Comparison of ENCODE assay signal across 1 cellular context in the genomic region with DNA sequence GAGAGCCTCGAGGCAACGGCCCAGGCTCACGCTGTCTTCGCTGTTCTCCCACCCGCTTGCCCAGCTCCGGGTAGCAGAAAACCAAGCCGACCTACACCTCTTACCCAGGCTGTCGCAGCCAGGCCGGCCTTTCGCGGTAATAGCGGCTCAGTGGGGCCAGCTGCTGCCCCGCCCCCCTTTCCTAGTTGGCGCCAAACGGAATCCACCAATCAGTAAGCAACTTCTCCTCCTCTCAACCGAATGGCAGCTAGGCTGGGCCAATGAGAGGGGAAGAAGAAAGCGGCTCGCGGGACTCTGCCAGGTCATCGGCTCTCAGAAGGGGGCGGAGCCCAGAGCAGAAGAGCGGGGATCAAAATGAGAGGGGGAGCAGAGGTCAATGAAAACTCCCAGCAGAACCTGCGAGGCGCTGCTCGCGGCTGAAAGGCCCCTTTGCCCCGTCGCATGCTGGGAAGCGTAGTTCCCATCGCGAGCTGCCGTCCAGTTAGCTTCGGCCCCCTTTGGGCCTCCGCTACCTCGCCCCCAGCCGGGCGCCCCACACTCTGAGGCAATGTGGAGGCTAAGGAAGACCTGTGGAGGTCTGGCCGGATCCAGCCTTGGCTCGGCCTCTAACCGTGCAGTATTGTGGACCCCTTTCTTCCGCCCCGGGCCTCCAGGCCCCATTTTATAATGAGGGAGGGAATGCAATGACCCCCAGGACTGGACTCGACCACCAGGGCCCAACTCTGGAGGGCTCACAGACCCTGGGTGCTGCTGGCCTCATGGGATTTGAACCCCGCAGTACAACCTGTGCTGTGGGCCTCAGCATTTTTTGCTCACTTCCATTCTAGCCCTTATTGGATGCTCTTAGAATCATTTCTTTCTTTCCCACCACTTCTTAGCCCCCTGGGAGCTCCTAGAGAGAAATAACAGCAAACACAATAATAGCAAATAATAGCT.
TF ChIP-seq lines count a peak whose summit lies in the region.

A gene (minus strand): TSS at position 152 of the 936 bp plus-strand sequence. CDS start 470 bp downstream, outside the sequence.

TF ChIP-seq in K562, 482 proteins besides CTCF, POLR2A, EP300 and RAD21 (continued from another document and continues in another):
- TF ChIP-seq JUN (IDR thresholded peaks at IDR 0.05; ENCODE audit: borderline replicate concordance, low read depth, low read length): no peak
- TF ChIP-seq JUN (CRISPR knock-in tag; IDR thresholded peaks at IDR 0.05; ENCODE audit: borderline replicate concordance): no peak
- TF ChIP-seq MCM3 (IDR thresholded peaks at IDR 0.05): no peak
- no peak for TF ChIP-seq NR2F6 (CRISPR knock-in tag; IDR thresholded peaks at IDR 0.05)
- peak; percentile 67; the same call in 1 of the 2 replicates for TF ChIP-seq ATF7 (IDR thresholded peaks at IDR 0.05)
- TF ChIP-seq TBP (optimal IDR thresholded peaks at IDR 0.05; ENCODE audit: low read depth, low read length): peak; percentile 76
- TF ChIP-seq CREM (IDR thresholded peaks at IDR 0.05; ENCODE audit: low read depth): peak; percentile 53
- peak; percentile 94 for TF ChIP-seq RBFOX2 (IDR thresholded peaks at IDR 0.05; ENCODE audit: low read depth, low read length)
- TF ChIP-seq, protein P1, sequence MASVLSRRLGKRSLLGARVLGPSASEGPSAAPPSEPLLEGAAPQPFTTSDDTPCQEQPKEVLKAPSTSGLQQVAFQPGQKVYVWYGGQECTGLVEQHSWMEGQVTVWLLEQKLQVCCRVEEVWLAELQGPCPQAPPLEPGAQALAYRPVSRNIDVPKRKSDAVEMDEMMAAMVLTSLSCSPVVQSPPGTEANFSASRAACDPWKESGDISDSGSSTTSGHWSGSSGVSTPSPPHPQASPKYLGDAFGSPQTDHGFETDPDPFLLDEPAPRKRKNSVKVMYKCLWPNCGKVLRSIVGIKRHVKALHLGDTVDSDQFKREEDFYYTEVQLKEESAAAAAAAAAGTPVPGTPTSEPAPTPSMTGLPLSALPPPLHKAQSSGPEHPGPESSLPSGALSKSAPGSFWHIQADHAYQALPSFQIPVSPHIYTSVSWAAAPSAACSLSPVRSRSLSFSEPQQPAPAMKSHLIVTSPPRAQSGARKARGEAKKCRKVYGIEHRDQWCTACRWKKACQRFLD (CRISPR knock-in tag; IDR thresholded peaks at IDR 0.05): peak; percentile 46; the same call in 1 of the 2 replicates
- TF ChIP-seq, protein P2, sequence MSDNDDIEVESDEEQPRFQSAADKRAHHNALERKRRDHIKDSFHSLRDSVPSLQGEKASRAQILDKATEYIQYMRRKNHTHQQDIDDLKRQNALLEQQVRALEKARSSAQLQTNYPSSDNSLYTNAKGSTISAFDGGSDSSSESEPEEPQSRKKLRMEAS (CRISPR knock-in tag; IDR thresholded peaks at IDR 0.05): peak; percentile 52; the same call in 1 of the 2 replicates
- TF ChIP-seq MYBL2 (IDR thresholded peaks at IDR 0.05; ENCODE audit: low read depth): peak; percentile 36; the same call in 1 of the 2 replicates
- no peak for TF ChIP-seq MYBL2 (CRISPR knock-in tag; IDR thresholded peaks at IDR 0.05; ENCODE audit: borderline replicate concordance)
- no peak for TF ChIP-seq TAL1 (IDR thresholded peaks at IDR 0.05)
- TF ChIP-seq, protein P3, sequence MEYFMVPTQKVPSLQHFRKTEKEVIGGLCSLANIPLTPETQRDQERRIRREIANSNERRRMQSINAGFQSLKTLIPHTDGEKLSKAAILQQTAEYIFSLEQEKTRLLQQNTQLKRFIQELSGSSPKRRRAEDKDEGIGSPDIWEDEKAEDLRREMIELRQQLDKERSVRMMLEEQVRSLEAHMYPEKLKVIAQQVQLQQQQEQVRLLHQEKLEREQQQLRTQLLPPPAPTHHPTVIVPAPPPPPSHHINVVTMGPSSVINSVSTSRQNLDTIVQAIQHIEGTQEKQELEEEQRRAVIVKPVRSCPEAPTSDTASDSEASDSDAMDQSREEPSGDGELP (CRISPR knock-in tag; IDR thresholded peaks at IDR 0.05; ENCODE audit: borderline replicate concordance): peak; percentile 99
- peak; percentile 91 for TF ChIP-seq POLR2G (IDR thresholded peaks at IDR 0.05; ENCODE audit: low read depth, low read length)
- TF ChIP-seq, protein P4, sequence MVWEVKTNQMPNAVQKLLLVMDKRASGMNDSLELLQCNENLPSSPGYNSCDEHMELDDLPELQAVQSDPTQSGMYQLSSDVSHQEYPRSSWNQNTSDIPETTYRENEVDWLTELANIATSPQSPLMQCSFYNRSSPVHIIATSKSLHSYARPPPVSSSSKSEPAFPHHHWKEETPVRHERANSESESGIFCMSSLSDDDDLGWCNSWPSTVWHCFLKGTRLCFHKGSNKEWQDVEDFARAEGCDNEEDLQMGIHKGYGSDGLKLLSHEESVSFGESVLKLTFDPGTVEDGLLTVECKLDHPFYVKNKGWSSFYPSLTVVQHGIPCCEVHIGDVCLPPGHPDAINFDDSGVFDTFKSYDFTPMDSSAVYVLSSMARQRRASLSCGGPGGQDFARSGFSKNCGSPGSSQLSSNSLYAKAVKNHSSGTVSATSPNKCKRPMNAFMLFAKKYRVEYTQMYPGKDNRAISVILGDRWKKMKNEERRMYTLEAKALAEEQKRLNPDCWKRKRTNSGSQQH (CRISPR knock-in tag; IDR thresholded peaks at IDR 0.05): peak; percentile 38; the same call in 1 of the 2 replicates
- TF ChIP-seq KDM2B (CRISPR knock-in tag; IDR thresholded peaks at IDR 0.05): no peak
- TF ChIP-seq, protein P5, sequence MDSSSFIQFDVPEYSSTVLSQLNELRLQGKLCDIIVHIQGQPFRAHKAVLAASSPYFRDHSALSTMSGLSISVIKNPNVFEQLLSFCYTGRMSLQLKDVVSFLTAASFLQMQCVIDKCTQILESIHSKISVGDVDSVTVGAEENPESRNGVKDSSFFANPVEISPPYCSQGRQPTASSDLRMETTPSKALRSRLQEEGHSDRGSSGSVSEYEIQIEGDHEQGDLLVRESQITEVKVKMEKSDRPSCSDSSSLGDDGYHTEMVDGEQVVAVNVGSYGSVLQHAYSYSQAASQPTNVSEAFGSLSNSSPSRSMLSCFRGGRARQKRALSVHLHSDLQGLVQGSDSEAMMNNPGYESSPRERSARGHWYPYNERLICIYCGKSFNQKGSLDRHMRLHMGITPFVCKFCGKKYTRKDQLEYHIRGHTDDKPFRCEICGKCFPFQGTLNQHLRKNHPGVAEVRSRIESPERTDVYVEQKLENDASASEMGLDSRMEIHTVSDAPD (CRISPR knock-in tag; IDR thresholded peaks at IDR 0.05): no peak
- TF ChIP-seq TAF1 (IDR thresholded peaks at IDR 0.05; ENCODE audit: control insufficient read depth, extremely low read depth, insufficient read depth, low read length, severe bottlenecking): peak; percentile 73
- TF ChIP-seq NFYB (IDR thresholded peaks at IDR 0.05; ENCODE audit: extremely low read depth, insufficient read length): peak; percentile 42
- no peak for TF ChIP-seq ZNF12 (CRISPR knock-in tag; IDR thresholded peaks at IDR 0.05)
- no peak for TF ChIP-seq IFI16 (CRISPR knock-in tag; IDR thresholded peaks at IDR 0.05)
- peak; percentile 86 for TF ChIP-seq ZFX (CRISPR knock-in tag; IDR thresholded peaks at IDR 0.05)
- no peak for TF ChIP-seq DDX20 (tag; IDR thresholded peaks at IDR 0.05; ENCODE audit: low read depth)
- TF ChIP-seq, protein P6, sequence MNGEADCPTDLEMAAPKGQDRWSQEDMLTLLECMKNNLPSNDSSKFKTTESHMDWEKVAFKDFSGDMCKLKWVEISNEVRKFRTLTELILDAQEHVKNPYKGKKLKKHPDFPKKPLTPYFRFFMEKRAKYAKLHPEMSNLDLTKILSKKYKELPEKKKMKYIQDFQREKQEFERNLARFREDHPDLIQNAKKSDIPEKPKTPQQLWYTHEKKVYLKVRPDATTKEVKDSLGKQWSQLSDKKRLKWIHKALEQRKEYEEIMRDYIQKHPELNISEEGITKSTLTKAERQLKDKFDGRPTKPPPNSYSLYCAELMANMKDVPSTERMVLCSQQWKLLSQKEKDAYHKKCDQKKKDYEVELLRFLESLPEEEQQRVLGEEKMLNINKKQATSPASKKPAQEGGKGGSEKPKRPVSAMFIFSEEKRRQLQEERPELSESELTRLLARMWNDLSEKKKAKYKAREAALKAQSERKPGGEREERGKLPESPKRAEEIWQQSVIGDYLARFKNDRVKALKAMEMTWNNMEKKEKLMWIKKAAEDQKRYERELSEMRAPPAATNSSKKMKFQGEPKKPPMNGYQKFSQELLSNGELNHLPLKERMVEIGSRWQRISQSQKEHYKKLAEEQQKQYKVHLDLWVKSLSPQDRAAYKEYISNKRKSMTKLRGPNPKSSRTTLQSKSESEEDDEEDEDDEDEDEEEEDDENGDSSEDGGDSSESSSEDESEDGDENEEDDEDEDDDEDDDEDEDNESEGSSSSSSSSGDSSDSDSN (IDR thresholded peaks at IDR 0.05; ENCODE audit: borderline replicate concordance in 1 of 2, low read depth in 2 of 2, low read length in 2 of 2): peak in 1 of 2 experiments; percentile 61; a peak in 1 of 4 replicates
- TF ChIP-seq CHD2 (IDR thresholded peaks at IDR 0.05; ENCODE audit: low read depth, low read length): peak; percentile 55
- no peak for TF ChIP-seq HNRNPH1 (optimal IDR thresholded peaks at IDR 0.05; ENCODE audit: low read depth, low read length)
- peak; percentile 88 for TF ChIP-seq MBD2 (IDR thresholded peaks at IDR 0.05; ENCODE audit: borderline replicate concordance, low read depth)
- peak; percentile 69; the same call in 1 of the 2 replicates for TF ChIP-seq PHF8 (IDR thresholded peaks at IDR 0.05; ENCODE audit: borderline replicate concordance, low read length)
- peak; percentile 62 to 75 for TF ChIP-seq SIX5 (IDR thresholded peaks at IDR 0.05; ENCODE audit: borderline replicate concordance in 1 of 2, insufficient read depth in 1 of 2, low read depth in 1 of 2, low read length in 2 of 2)
- TF ChIP-seq SIN3A (IDR thresholded peaks at IDR 0.05; ENCODE audit: borderline replicate concordance in 2 of 2, control insufficient read depth in 1 of 2, low read depth in 2 of 2, low read length in 2 of 2): peak; percentile 97 to 99
- no peak for TF ChIP-seq FIP1L1 (IDR thresholded peaks at IDR 0.05; ENCODE audit: low read depth, low read length, poor library complexity, severe bottlenecking)
- TF ChIP-seq GABPA (tag; conservative IDR thresholded peaks at IDR 0.05; ENCODE audit: low read depth): no peak
- TF ChIP-seq, protein P7, sequence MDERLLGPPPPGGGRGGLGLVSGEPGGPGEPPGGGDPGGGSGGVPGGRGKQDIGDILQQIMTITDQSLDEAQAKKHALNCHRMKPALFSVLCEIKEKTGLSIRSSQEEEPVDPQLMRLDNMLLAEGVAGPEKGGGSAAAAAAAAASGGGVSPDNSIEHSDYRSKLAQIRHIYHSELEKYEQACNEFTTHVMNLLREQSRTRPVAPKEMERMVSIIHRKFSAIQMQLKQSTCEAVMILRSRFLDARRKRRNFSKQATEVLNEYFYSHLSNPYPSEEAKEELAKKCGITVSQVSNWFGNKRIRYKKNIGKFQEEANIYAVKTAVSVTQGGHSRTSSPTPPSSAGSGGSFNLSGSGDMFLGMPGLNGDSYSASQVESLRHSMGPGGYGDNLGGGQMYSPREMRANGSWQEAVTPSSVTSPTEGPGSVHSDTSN (CRISPR knock-in tag; IDR thresholded peaks at IDR 0.05; ENCODE audit: low read depth): 0 out of 2 replicates have a peak, but pooled peaks have one; percentile 24
- TF ChIP-seq, protein P7 (tag; conservative IDR thresholded peaks at IDR 0.05; ENCODE audit: low read depth): peak; percentile 94
- TF ChIP-seq PHTF2 (CRISPR knock-in tag; IDR thresholded peaks at IDR 0.05): no peak
- peak; percentile 76 for TF ChIP-seq KDM5B (IDR thresholded peaks at IDR 0.05; ENCODE audit: insufficient replicate concordance, low read depth, low read length)
- TF ChIP-seq PHF20 (IDR thresholded peaks at IDR 0.05; ENCODE audit: partially characterized antibody): peak; percentile 70
- peak; percentile 90 for TF ChIP-seq EP400 (IDR thresholded peaks at IDR 0.05)
- no peak for TF ChIP-seq NELFE (IDR thresholded peaks at IDR 0.05; ENCODE audit: insufficient read depth, insufficient read length)
- no peak for TF ChIP-seq ZKSCAN1 (IDR thresholded peaks at IDR 0.05; ENCODE audit: low read depth, low read length)
- no peak for TF ChIP-seq ZNF75A (CRISPR knock-in tag; IDR thresholded peaks at IDR 0.05)
- TF ChIP-seq, protein P8, sequence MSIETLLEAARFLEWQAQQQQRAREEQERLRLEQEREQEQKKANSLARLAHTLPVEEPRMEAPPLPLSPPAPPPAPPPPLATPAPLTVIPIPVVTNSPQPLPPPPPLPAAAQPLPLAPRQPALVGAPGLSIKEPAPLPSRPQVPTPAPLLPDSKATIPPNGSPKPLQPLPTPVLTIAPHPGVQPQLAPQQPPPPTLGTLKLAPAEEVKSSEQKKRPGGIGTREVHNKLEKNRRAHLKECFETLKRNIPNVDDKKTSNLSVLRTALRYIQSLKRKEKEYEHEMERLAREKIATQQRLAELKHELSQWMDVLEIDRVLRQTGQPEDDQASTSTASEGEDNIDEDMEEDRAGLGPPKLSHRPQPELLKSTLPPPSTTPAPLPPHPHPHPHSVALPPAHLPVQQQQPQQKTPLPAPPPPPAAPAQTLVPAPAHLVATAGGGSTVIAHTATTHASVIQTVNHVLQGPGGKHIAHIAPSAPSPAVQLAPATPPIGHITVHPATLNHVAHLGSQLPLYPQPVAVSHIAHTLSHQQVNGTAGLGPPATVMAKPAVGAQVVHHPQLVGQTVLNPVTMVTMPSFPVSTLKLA (conservative IDR thresholded peaks at IDR 0.05): peak; percentile 37 to 87; a peak in 2 of 4 replicates
- TF ChIP-seq SP2 (IDR thresholded peaks at IDR 0.05; ENCODE audit: extremely low read depth, low read depth, low read length, poor library complexity, severe bottlenecking): peak; percentile 61
